ENCODE assay signal across 26 cellular contexts in genomic region chr9:129612815-129613519, GRCh38. TPM values are rescaled to one million over a fixed set of nuclear protein-coding genes. Genes with fewer than 3 reads are reported as not detected.
DNase-seq lines count a peak whose midpoint lies in the region; ATAC-seq, FAIRE-seq and TF ChIP-seq lines count a peak whose summit lies in the region.
"Had no signal": no experiment of that assay in that cellular context is flagged by ENCODE, and none has a peak within 500 bp of the region (broad histone marks: within the 10 kb centered on the region; RNA-seq: fewer than 3 reads in every experiment).

No MANE protein-coding gene starts in this region.

- no peaks in the 10 kb centered on the region for H3K36me3 Mint-ChIP-seq in neural crest cell (ENCODE audit: low read depth)
- H3K36me3 Mint-ChIP-seq: activated naive CD4-positive, alpha-beta T cell treated with anti-CD3 and anti-CD28 coated beads, Interleukin-2, amount 50 U/mL, for 24 hours; WTC11 had no signal

- peak in 2 of 3 donors; percentile 53 to 70 for DNase-seq in right cardiac atrium
- no peak for DNase-seq in cardiac septum (ENCODE audit: low spot score)
- DNase-seq in cerebellum (ENCODE audit: low spot score) = peak; percentile 55
- DNase-seq in neural crest cell (ENCODE audit: low read depth, low spot score) = no peak
- no peak for DNase-seq in prostate gland (ENCODE audit: low spot score)
- no peak for DNase-seq in mucosa of gallbladder (ENCODE audit: low spot score)
- DNase-seq in psoas muscle = no peak
- no peak for DNase-seq in GM19239 (ENCODE audit: insufficient read length, low spot score)
- DNase-seq: activated CD8-positive, alpha-beta T cell treated with anti-CD3 and anti-CD28 coated beads, Interleukin-2, amount 10 ng/mL, durations not matched to agents 7 days and 5 days; activated T-cell treated with anti-CD3 and anti-CD28 coated beads, Interleukin-2, amount 50 U/mL, for 48 hours; CD8-positive, alpha-beta memory T cell; KG1; left ventricle myocardium superior; NCI-H1105; PC-9; testis had no signal

- intact Hi-C loops in right cardiac atrium (cut with DNase I) = loop anchor here (2.0 to 10.0 kb wide), 3 partner anchors 438 to 481 kb away; partner anchors contain the start of gene IER5L (in 3 of the 4)
- intact Hi-C loops in cardiac septum (cut with DNase I) = loop anchor here (5.0 kb wide), 1 partner anchor 291 kb away; no protein-coding TSS in a partner anchor
- intact Hi-C loops in prostate gland (cut with DNase I) = no loop called here
- intact Hi-C loops in psoas muscle (cut with DNase I) = loop anchor here in 1 of 2 donors (5.0 kb wide), 1 partner anchor 441 kb away; no protein-coding TSS in a partner anchor

- no peak overlapping the region for H3K27ac ChIP-seq in right cardiac atrium (ENCODE audit: low read length)
- H3K27ac ChIP-seq in prostate gland = no peak overlapping the region
- no peak overlapping the region for H3K27ac ChIP-seq in psoas muscle
- H3K27ac ChIP-seq: body of pancreas, pancreas, PC-9, testis had no signal

- H3K4me3 ChIP-seq in right cardiac atrium (ENCODE audit: low read length) (no peak overlapping the region), prostate gland (no peak overlapping the region), psoas muscle (no peak overlapping the region)
- H3K4me3 ChIP-seq: body of pancreas, GM23338, pancreas, PC-9, testis had no signal

- TF ChIP-seq CTCF in neural crest cell (conservative IDR thresholded peaks at IDR 0.05) = no peak
- no peak for TF ChIP-seq CTCF in prostate gland (IDR thresholded peaks at IDR 0.05)
- no peak for TF ChIP-seq CTCF in psoas muscle (IDR thresholded peaks at IDR 0.05)

- peaks cover 18% of the 10 kb centered on the region for H3K4me1 Mint-ChIP-seq in neural crest cell

- H3K36me3 ChIP-seq in prostate gland (no peaks in the 10 kb centered on the region), psoas muscle (ENCODE audit: insufficient read depth in 1 of 2, low read depth in 1 of 2) (no peaks in the 10 kb centered on the region)
- H3K36me3 ChIP-seq: pancreas had no signal

- H3K4me1 ChIP-seq in right cardiac atrium (ENCODE audit: control insufficient read depth, insufficient read depth, low read length) (peaks cover 3% of the 10 kb centered on the region), prostate gland (replicated peaks) (peaks cover 3% of the 10 kb centered on the region), psoas muscle (peaks cover 8% of the 10 kb centered on the region)

- H3K27me3 ChIP-seq in right cardiac atrium (ENCODE audit: control insufficient read depth, insufficient read depth) (no peaks in the 10 kb centered on the region), prostate gland (replicated peaks; ENCODE audit: insufficient read depth) (no peaks in the 10 kb centered on the region), psoas muscle (ENCODE audit: insufficient read depth in 3 of 3, low read length in 2 of 3) (no peaks in the 10 kb centered on the region)
- H3K27me3 ChIP-seq: body of pancreas, pancreas, testis had no signal

- peaks cover 3% of the 10 kb centered on the region for H3K27me3 Mint-ChIP-seq in neural crest cell (ENCODE audit: low read depth)
- H3K27me3 Mint-ChIP-seq: activated naive CD4-positive, alpha-beta T cell treated with anti-CD3 and anti-CD28 coated beads, Interleukin-2, amount 50 U/mL, for 24 hours had no signal

- WGBS in right cardiac atrium = 74% methylated on average over 15 of the region's 15 CpGs
- WGBS in prostate gland = 67% methylated on average over 12 of the region's 15 CpGs
- WGBS in psoas muscle, 3 donors = 66 to 77% (median 69%) methylated on average over 13 to 15 of the region's 15 CpGs

- H3K27ac Mint-ChIP-seq in neural crest cell (ENCODE audit: unreplicated experiment) = no peak overlapping the region
- H3K27ac Mint-ChIP-seq: activated CD8-positive, alpha-beta T cell treated with anti-CD3 and anti-CD28 coated beads, Interleukin-2, amount 10 ng/mL, durations not matched to agents 7 days and 5 days; activated naive CD4-positive, alpha-beta T cell treated with anti-CD3 and anti-CD28 coated beads, Interleukin-2, amount 50 U/mL, for 24 hours; GM23338; T-helper 2 cell treated with Interferon-gamma antibody and Interleukin-4, amounts not matched to agents 5 μg/mL and 100 μg/mL, for 36 hours; WTC11 had no signal

- TF ChIP-seq POLR2A in prostate gland (IDR thresholded peaks at IDR 0.05) = no peak

- H3K4me3 Mint-ChIP-seq in neural crest cell = peak overlapping the region; percentile 67
- H3K4me3 Mint-ChIP-seq: activated CD8-positive, alpha-beta T cell treated with anti-CD3 and anti-CD28 coated beads, Interleukin-2, amount 10 ng/mL, durations not matched to agents 7 days and 5 days; activated naive CD4-positive, alpha-beta T cell treated with anti-CD3 and anti-CD28 coated beads, Interleukin-2, amount 50 U/mL, for 24 hours; GM23338; T-helper 2 cell treated with Interferon-gamma antibody and Interleukin-4, amounts not matched to agents 5 μg/mL and 100 μg/mL, for 36 hours; WTC11 had no signal

- H3K9me3 ChIP-seq in right cardiac atrium (ENCODE audit: control insufficient read depth, low read length) = no peaks in the 10 kb centered on the region
- no peaks in the 10 kb centered on the region for H3K9me3 ChIP-seq in prostate gland
- no peaks in the 10 kb centered on the region for H3K9me3 ChIP-seq in psoas muscle
- H3K9me3 ChIP-seq: body of pancreas, pancreas, testis had no signal

- H3K9me3 Mint-ChIP-seq in neural crest cell = no peaks in the 10 kb centered on the region
- H3K9me3 Mint-ChIP-seq: activated naive CD4-positive, alpha-beta T cell treated with anti-CD3 and anti-CD28 coated beads, Interleukin-2, amount 50 U/mL, for 24 hours; CD8-positive, alpha-beta memory T cell; GM23338; T-helper 2 cell treated with Interferon-gamma antibody and Interleukin-4, amounts not matched to agents 5 μg/mL and 100 μg/mL, for 36 hours; WTC11 had no signal

- no peak for FAIRE-seq in GM19239 (lab: Jason Lieb, UNC)
- FAIRE-seq: pancreas had no signal

- ATAC-seq in right cardiac atrium (no peak), psoas muscle (no peak)
- ATAC-seq: activated CD8-positive, alpha-beta T cell treated with anti-CD3 and anti-CD28 coated beads, Interleukin-2, amount 10 ng/mL, durations not matched to agents 7 days and 5 days; body of pancreas; GM23338; left ventricle myocardium superior; pancreas; WTC11 had no signal

RNA-seq across cellular contexts. Expression of gene C9orf50, which starts 7.9 kb away (rescaled TPM):
- under 1 TPM in 1 of 4 donors, not detected in 3; 0.20 TPM for total RNA-seq in right cardiac atrium
- not detected for polyA plus RNA-seq in right cardiac atrium
- total RNA-seq in cardiac septum = 0.22 TPM
- not detected for total RNA-seq in cerebellum
- 0.26 and 0.27 TPM in 2 replicates for total RNA-seq in neural crest cell
- not detected for total RNA-seq in prostate gland
- total RNA-seq in mucosa of gallbladder = 1.0 TPM
- not detected for total RNA-seq in psoas muscle
- not detected for polyA plus RNA-seq in psoas muscle
- total RNA-seq: activated CD8-positive, alpha-beta T cell treated with anti-CD3 and anti-CD28 coated beads, Interleukin-2, amount 10 ng/mL, durations not matched to agents 7 days and 5 days; body of pancreas; CD8-positive, alpha-beta memory T cell; Daoy; dermis microvascular lymphatic vessel endothelial cell; glomerular endothelial cell; GM23338; left ventricle myocardium superior; pancreas; PC-9; SK-MEL-5 had no signal
- polyA plus RNA-seq: CD8-positive, alpha-beta memory T cell; GM23338; pancreas had no signal

RNA-seq across cellular contexts. Expression of gene NTMT1, which starts 13.0 kb away (rescaled TPM):
- total RNA-seq in right cardiac atrium (10 to 100 TPM; 45.0 to 55.2 (median 48.6) TPM), cardiac septum (49.5 TPM), cerebellum (14.6 TPM), neural crest cell (50.9 and 51.8 TPM in 2 replicates), prostate gland (10 to 100 TPM; 25.4 to 53.7 TPM), mucosa of gallbladder (45.1 TPM), psoas muscle (10 to 100 TPM; 67.5 to 98.2 (median 72.0) TPM)
- polyA plus RNA-seq in right cardiac atrium (78.1 TPM), psoas muscle (100 to 1,000 TPM in 2 of 3 donors, 10 to 100 TPM in 1; 92.9 to 178 (median 112) TPM)

RNA-seq across cellular contexts. Expression of gene ASB6, which starts 29.0 kb away (rescaled TPM):
- total RNA-seq in right cardiac atrium = 10 to 100 TPM in 3 of 4 donors, 1 to 10 TPM in 1; 9.1 to 10.7 (median 10.2) TPM
- 9.8 TPM for polyA plus RNA-seq in right cardiac atrium
- total RNA-seq in cardiac septum = 10.2 TPM
- total RNA-seq in cerebellum = 14.5 TPM
- total RNA-seq in neural crest cell = 20.9 and 21.9 TPM in 2 replicates
- total RNA-seq in prostate gland = 10 to 100 TPM; 25.2 to 50.3 TPM
- total RNA-seq in mucosa of gallbladder = 21.0 TPM
- 10 to 100 TPM in 1 of 4 donors, 1 to 10 TPM in 3; 6.3 to 11.9 (median 8.6) TPM for total RNA-seq in psoas muscle
- 10 to 100 TPM in 2 of 3 donors, 1 to 10 TPM in 1; 8.0 to 20.2 (median 14.9) TPM for polyA plus RNA-seq in psoas muscle

RNA-seq across cellular contexts. Expression of gene PRRX2, which starts 52.5 kb away (rescaled TPM):
- total RNA-seq in right cardiac atrium = 1 to 10 TPM; 1.8 to 5.7 (median 3.7) TPM
- 2.6 TPM for polyA plus RNA-seq in right cardiac atrium
- 4.4 TPM for total RNA-seq in cardiac septum
- not detected for total RNA-seq in cerebellum
- total RNA-seq in neural crest cell = 0.65 and 0.68 TPM in 2 replicates
- total RNA-seq in prostate gland = 10 to 100 TPM in 1 of 2 donors, 1 to 10 TPM in 1; 4.3 to 14.3 TPM
- total RNA-seq in mucosa of gallbladder = 1.5 TPM
- 1 to 10 TPM in 1 of 4 donors, under 1 TPM in 3; 0.27 to 1.1 (median 0.50) TPM for total RNA-seq in psoas muscle
- polyA plus RNA-seq in psoas muscle = under 1 TPM; 0.03 to 0.52 (median 0.34) TPM
- total RNA-seq: glomerular endothelial cell had no signal
- polyA plus RNA-seq: CD8-positive, alpha-beta memory T cell had no signal

Comparison
In these comparisons a context has a peak if more than half of its experiments do, and no peak if none do; other contexts are left out.
1. DNase-seq: peak in right cardiac atrium (2 of 3) and cerebellum (single experiment); none in cardiac septum (single experiment), neural crest cell (single experiment), prostate gland (single experiment), mucosa of gallbladder (single experiment), psoas muscle (0 of 2) and GM19239 (single experiment).